ENCODE assay signal across 8 cellular contexts in genomic region chr19:13839938-13840750, GRCh38. TPM values are rescaled to one million over a fixed set of nuclear protein-coding genes. Genes with fewer than 3 reads are reported as not detected.
DNase-seq lines count a peak whose midpoint lies in the region; ATAC-seq and TF ChIP-seq lines count a peak whose summit lies in the region.

No MANE protein-coding gene starts in this region.

- H3K27ac Mint-ChIP-seq in activated naive CD8-positive, alpha-beta T cell treated with anti-CD3 and anti-CD28 coated beads, Interleukin-2, amount 10 ng/mL, durations not matched to agents 7 days and 5 days = peak overlapping the region; percentile 96

- H4K20me1 ChIP-seq in smooth muscle cell (ENCODE audit: low read depth) = peaks cover 75% of the 10 kb centered on the region

- peaks cover 21% of the 10 kb centered on the region for H3K36me3 Mint-ChIP-seq in activated naive CD8-positive, alpha-beta T cell treated with anti-CD3 and anti-CD28 coated beads, Interleukin-2, amount 10 ng/mL, durations not matched to agents 7 days and 5 days

- POLR2A ChIA-PET in activated naive CD8-positive, alpha-beta T cell treated with anti-CD3 and anti-CD28 coated beads, Interleukin-2, amount 10 ng/mL, durations not matched to agents 7 days and 5 days (lab: Charles Lee) = interaction anchor here (0.7 to 8.5 kb wide), 14 partner anchors 10 to 685 kb away, joined by 3 to 203 read pairs (median 7); partner anchors contain the start of genes C19orf53, RFX1 and ZSWIM4

- peaks cover 58% of the 10 kb centered on the region for H3F3A ChIP-seq in smooth muscle cell (ENCODE audit: low read depth)

- peak overlapping the region; percentile 56 for H3K9ac ChIP-seq in NT2/D1 (ENCODE audit: insufficient read length, low read depth)
- H3K9ac ChIP-seq in smooth muscle cell (ENCODE audit: low read depth) = peak overlapping the region; percentile 99

- WGBS in smooth muscle cell (ENCODE audit: low lambda C conversion rate) = 59% methylated on average over 18 of the region's 22 CpGs

- TF ChIP-seq CTCF in GM10266 (IDR thresholded peaks at IDR 0.05; ENCODE audit: control insufficient read depth, insufficient read depth, low read depth, missing control alignments) = peak; percentile 13
- TF ChIP-seq CTCF in left ventricle myocardium inferior (IDR thresholded peaks at IDR 0.05; ENCODE audit: borderline replicate concordance) = no peak
- TF ChIP-seq CTCF in smooth muscle cell (IDR thresholded peaks at IDR 0.05; ENCODE audit: borderline replicate concordance, insufficient read depth, poor library complexity, severe bottlenecking) = no peak

- no peak overlapping the region for H2AFZ ChIP-seq in smooth muscle cell (ENCODE audit: low read depth)

- H3K27me3 ChIP-seq in NT2/D1 (ENCODE audit: insufficient read depth, insufficient read length) = no peaks in the 10 kb centered on the region
- no peaks in the 10 kb centered on the region for H3K27me3 ChIP-seq in left ventricle myocardium inferior (ENCODE audit: low read depth)
- no peaks in the 10 kb centered on the region for H3K27me3 ChIP-seq in smooth muscle cell (ENCODE audit: low read depth)

- H3K4me3 ChIP-seq in NT2/D1 (ENCODE audit: insufficient read length, low read depth) = peak overlapping the region; percentile 24
- peak overlapping the region; percentile 94 for H3K4me3 ChIP-seq in left ventricle myocardium inferior
- peak overlapping the region; percentile 94 for H3K4me3 ChIP-seq in smooth muscle cell

- peak overlapping the region; percentile 95 for H3K4me3 Mint-ChIP-seq in activated naive CD8-positive, alpha-beta T cell treated with anti-CD3 and anti-CD28 coated beads, Interleukin-2, amount 10 ng/mL, durations not matched to agents 7 days and 5 days

- H3K4me1 ChIP-seq in NT2/D1 (ENCODE audit: insufficient read depth, insufficient read length) = peaks cover 38% of the 10 kb centered on the region
- H3K4me1 ChIP-seq in left ventricle myocardium inferior = peaks cover 87% of the 10 kb centered on the region
- peaks cover 21% of the 10 kb centered on the region for H3K4me1 ChIP-seq in smooth muscle cell (ENCODE audit: low read depth)

- peak overlapping the region; percentile 99 for H3K27ac ChIP-seq in left ventricle myocardium inferior (replicated peaks)
- H3K27ac ChIP-seq in smooth muscle cell (ENCODE audit: low read depth) = peak overlapping the region; percentile 100

- H3K9me3 Mint-ChIP-seq in activated naive CD8-positive, alpha-beta T cell treated with anti-CD3 and anti-CD28 coated beads, Interleukin-2, amount 10 ng/mL, durations not matched to agents 7 days and 5 days = no peaks in the 10 kb centered on the region

- H3K4me1 Mint-ChIP-seq in activated naive CD8-positive, alpha-beta T cell treated with anti-CD3 and anti-CD28 coated beads, Interleukin-2, amount 10 ng/mL, durations not matched to agents 7 days and 5 days = peaks cover 33% of the 10 kb centered on the region

- H3K79me2 ChIP-seq in smooth muscle cell (ENCODE audit: low read depth) = peaks cover 76% of the 10 kb centered on the region

- no peak for ATAC-seq in activated naive CD8-positive, alpha-beta T cell treated with anti-CD3 and anti-CD28 coated beads, Interleukin-2, amount 10 ng/mL, durations not matched to agents 7 days and 5 days (ENCODE audit: low read depth)
- ATAC-seq in HG03139 (IDR thresholded peaks at IDR 0.05; ENCODE audit: unreplicated experiment) (no peak), HG02870 (IDR thresholded peaks at IDR 0.05; ENCODE audit: unreplicated experiment) (no peak), HG02571 (IDR thresholded peaks at IDR 0.05; ENCODE audit: unreplicated experiment) (no peak)

- H3K9me3 ChIP-seq in NT2/D1 (ENCODE audit: insufficient read depth, low read length) (no peaks in the 10 kb centered on the region), left ventricle myocardium inferior (replicated peaks) (no peaks in the 10 kb centered on the region), smooth muscle cell (replicated peaks; ENCODE audit: low read depth) (no peaks in the 10 kb centered on the region)

- peak overlapping the region; percentile 87 for H3K4me2 ChIP-seq in smooth muscle cell

- H3K27me3 Mint-ChIP-seq in activated naive CD8-positive, alpha-beta T cell treated with anti-CD3 and anti-CD28 coated beads, Interleukin-2, amount 10 ng/mL, durations not matched to agents 7 days and 5 days = no peaks in the 10 kb centered on the region

- DNase-seq in GM10266 (ENCODE audit: extremely low spot score) = no peak
- no peak for DNase-seq in NT2/D1 (ENCODE audit: low read depth, low spot score)
- peak; percentile 55 for DNase-seq in activated naive CD8-positive, alpha-beta T cell treated with anti-CD3 and anti-CD28 coated beads, Interleukin-2, amount 10 ng/mL, durations not matched to agents 7 days and 5 days
- DNase-seq in left ventricle myocardium inferior = peak; percentile 65
- no peak for DNase-seq in smooth muscle cell (lab: John Stamatoyannopoulos, UW; ENCODE audit: unreplicated experiment)

- H3K36me3 ChIP-seq in NT2/D1 (ENCODE audit: insufficient read depth, insufficient read length, low read length) (peaks cover 59% of the 10 kb centered on the region), left ventricle myocardium inferior (peaks cover 15% of the 10 kb centered on the region), smooth muscle cell (ENCODE audit: low read depth) (no peaks in the 10 kb centered on the region)

- intact Hi-C loops in left ventricle myocardium inferior (cut with micrococcal nuclease) = no loop called here

RNA-seq across cellular contexts. Expression of gene NANOS3, which starts 36.8 kb away (rescaled TPM):
- total RNA-seq in activated naive CD8-positive, alpha-beta T cell treated with anti-CD3 and anti-CD28 coated beads, Interleukin-2, amount 10 ng/mL, durations not matched to agents 7 days and 5 days = 1 to 10 TPM in 1 of 2 experiments, not detected in 1; 2.3 TPM
- total RNA-seq in left ventricle myocardium inferior = 1.3 TPM
- not detected in 2 replicates for total RNA-seq in smooth muscle cell
- polyA plus RNA-seq in smooth muscle cell = 2.7 and 2.8 TPM in 2 replicates

RNA-seq across cellular contexts. Expression of gene ZSWIM4, which starts 44.9 kb away (rescaled TPM):
- 1 to 10 TPM; 9.6 to 9.9 TPM for total RNA-seq in activated naive CD8-positive, alpha-beta T cell treated with anti-CD3 and anti-CD28 coated beads, Interleukin-2, amount 10 ng/mL, durations not matched to agents 7 days and 5 days
- total RNA-seq in left ventricle myocardium inferior (2.6 TPM), smooth muscle cell (3.0 and 4.7 TPM in 2 replicates)
- polyA plus RNA-seq in smooth muscle cell = 5.8 and 8.2 TPM in 2 replicates

Comparison
In these comparisons a context has a peak if more than half of its experiments do, and no peak if none do; other contexts are left out.
1. DNase-seq: peak in activated naive CD8-positive, alpha-beta T cell treated with anti-CD3 and anti-CD28 coated beads, Interleukin-2, amount 10 ng/mL, durations not matched to agents 7 days and 5 days (single experiment) and left ventricle myocardium inferior (single experiment); none in GM10266 (single experiment), NT2/D1 (single experiment) and smooth muscle cell (single experiment).
2. H3K4me3 ChIP-seq: peak in every context shown above with its lines; median percentile 94 in left ventricle myocardium inferior; 94 in smooth muscle cell; 24 in NT2/D1.